In genomic region chr19:8321067-8321759, GRCh38 we compare ENCODE assay signal across 1 cellular context.
TF ChIP-seq lines count a peak whose summit lies in the region.

Gene NDUFA7 (minus strand): TSS chr19:8321375. CDS start chr19:8321358, 17 bp downstream.
Gene RPS28 (plus strand): TSS chr19:8321496. CDS start chr19:8321531, 35 bp downstream.

TF ChIP-seq in HepG2, 621 proteins besides CTCF, POLR2A, EP300 and RAD21 (continued from another document and continues in another):
- TF ChIP-seq ASH2L (IDR thresholded peaks at IDR 0.05; ENCODE audit: insufficient read length, low read depth, low read length) (no peak), PHB2 (IDR thresholded peaks at IDR 0.05; ENCODE audit: partially characterized antibody) (no peak), CEBPG (CRISPR knock-in tag; IDR thresholded peaks at IDR 0.05) (no peak), ZNF572 (CRISPR knock-in tag; IDR thresholded peaks at IDR 0.05) (no peak; the same call in 1 of the 2 replicates), ADNP (CRISPR knock-in tag; IDR thresholded peaks at IDR 0.05) (no peak), ZNF768 (CRISPR knock-in tag; IDR thresholded peaks at IDR 0.05) (0 out of 2 replicates have a peak, but pooled peaks have one; percentile 48), ZNF446 (CRISPR knock-in tag; IDR thresholded peaks at IDR 0.05) (peak; percentile 72; the same call in 1 of the 2 replicates), IKZF5 (CRISPR knock-in tag; IDR thresholded peaks at IDR 0.05) (peak; percentile 76), TIGD3 (CRISPR knock-in tag; IDR thresholded peaks at IDR 0.05; ENCODE audit: borderline replicate concordance) (no peak), ZFX (CRISPR knock-in tag; IDR thresholded peaks at IDR 0.05; ENCODE audit: low read depth) (peak; percentile 89), NR2C2 (CRISPR knock-in tag; IDR thresholded peaks at IDR 0.05; ENCODE audit: borderline replicate concordance) (peak; percentile 66; the same call in 1 of the 2 replicates), ISX (CRISPR knock-in tag; conservative IDR thresholded peaks at IDR 0.05) (no peak), JUNB (CRISPR knock-in tag; IDR thresholded peaks at IDR 0.05; ENCODE audit: borderline replicate concordance) (no peak), JUN (CRISPR knock-in tag; IDR thresholded peaks at IDR 0.05) (no peak; the same call in 1 of the 2 replicates), SAP130 (CRISPR knock-in tag; IDR thresholded peaks at IDR 0.05; ENCODE audit: low read depth) (peak; percentile 84), CBX5 (CRISPR knock-in tag; IDR thresholded peaks at IDR 0.05; ENCODE audit: borderline replicate concordance) (peak; percentile 33; the same call in 1 of the 2 replicates), ZNF788 (CRISPR knock-in tag; IDR thresholded peaks at IDR 0.05; ENCODE audit: borderline replicate concordance) (peak; percentile 97), KLF9 (CRISPR knock-in tag; IDR thresholded peaks at IDR 0.05; ENCODE audit: low read depth) (0 out of 2 replicates have a peak, but pooled peaks have one; percentile 25), SAFB2 (CRISPR knock-in tag; IDR thresholded peaks at IDR 0.05; ENCODE audit: borderline replicate concordance, low read depth) (peak; percentile 62; the same call in 1 of the 2 replicates), ZNF646 (CRISPR knock-in tag; IDR thresholded peaks at IDR 0.05) (no peak), MIER2 (CRISPR knock-in tag; IDR thresholded peaks at IDR 0.05) (no peak), ZNF350 (CRISPR knock-in tag; IDR thresholded peaks at IDR 0.05; ENCODE audit: borderline replicate concordance, low read depth) (peak; percentile 89), ZNF615 (CRISPR knock-in tag; IDR thresholded peaks at IDR 0.05; ENCODE audit: borderline replicate concordance) (no peak; the same call in 1 of the 2 replicates), ZNF773 (CRISPR knock-in tag; IDR thresholded peaks at IDR 0.05; ENCODE audit: borderline replicate concordance) (peak; percentile 29; the same call in 1 of the 2 replicates), U2AF2 (IDR thresholded peaks at IDR 0.05; ENCODE audit: low read depth, low read length) (no peak), SALL2 (CRISPR knock-in tag; IDR thresholded peaks at IDR 0.05) (peak; percentile 91; the same call in 1 of the 2 replicates), PAX8 (CRISPR knock-in tag; IDR thresholded peaks at IDR 0.05; ENCODE audit: borderline replicate concordance) (no peak), SRF (IDR thresholded peaks at IDR 0.05; ENCODE audit: low read depth, low read length) (no peak), SNRNP70 (IDR thresholded peaks at IDR 0.05; ENCODE audit: low read depth, low read length) (no peak), ZNF598 (CRISPR knock-in tag; IDR thresholded peaks at IDR 0.05; ENCODE audit: borderline replicate concordance) (no peak), ZNF530 (CRISPR knock-in tag; IDR thresholded peaks at IDR 0.05; ENCODE audit: low read depth) (peak; percentile 44; the same call in 1 of the 2 replicates), PRPF4 (IDR thresholded peaks at IDR 0.05; ENCODE audit: low read depth, low read length, poor library complexity, severe bottlenecking) (no peak), ZNF563 (CRISPR knock-in tag; IDR thresholded peaks at IDR 0.05) (peak; percentile 49; the same call in 1 of the 2 replicates), ZNF546 (CRISPR knock-in tag; conservative IDR thresholded peaks at IDR 0.05) (peak; percentile 71; the same call in 1 of the 2 replicates), MAFF (IDR thresholded peaks at IDR 0.05; ENCODE audit: low read depth, low read length) (no peak), LCORL (IDR thresholded peaks at IDR 0.05) (no peak), LCORL (CRISPR knock-in tag; IDR thresholded peaks at IDR 0.05) (peak; percentile 20; the same call in 1 of the 2 replicates), ZNF777 (CRISPR knock-in tag; IDR thresholded peaks at IDR 0.05) (no peak), ZNF879 (CRISPR knock-in tag; IDR thresholded peaks at IDR 0.05) (peak; percentile 69; the same call in 1 of the 2 replicates), ZNF710 (CRISPR knock-in tag; IDR thresholded peaks at IDR 0.05; ENCODE audit: borderline replicate concordance) (0 out of 2 replicates have a peak, but pooled peaks have one; percentile 63), PAWR (CRISPR knock-in tag; IDR thresholded peaks at IDR 0.05; ENCODE audit: borderline replicate concordance) (0 out of 2 replicates have a peak, but pooled peaks have one; percentile 42), TEAD3 (CRISPR knock-in tag; optimal IDR thresholded peaks at IDR 0.05; ENCODE audit: borderline replicate concordance) (no peak), ZMAT5 (CRISPR knock-in tag; IDR thresholded peaks at IDR 0.05; ENCODE audit: borderline replicate concordance, low read depth) (no peak), TFDP1 (CRISPR knock-in tag; IDR thresholded peaks at IDR 0.05; ENCODE audit: borderline replicate concordance) (peak; percentile 62; the same call in 1 of the 2 replicates), MXI1 (IDR thresholded peaks at IDR 0.05; ENCODE audit: borderline replicate concordance, low read depth, low read length) (peak; percentile 86; the same call in 2 of the 3 replicates), RFX3 (CRISPR knock-in tag; IDR thresholded peaks at IDR 0.05) (no peak), FOXK2 (IDR thresholded peaks at IDR 0.05) (no peak), LBX2 (CRISPR knock-in tag; IDR thresholded peaks at IDR 0.05; ENCODE audit: borderline replicate concordance) (0 out of 2 replicates have a peak, but pooled peaks have one; percentile 41), HNF1B (CRISPR knock-in tag; IDR thresholded peaks at IDR 0.05) (peak; percentile 86)
